9 cellular contexts compared by ENCODE assay signal in genomic region chr1:205849619-205850355, GRCh38. TPM values are rescaled to one million over a fixed set of nuclear protein-coding genes. Genes with fewer than 3 reads are reported as not detected.
A peak's percentile ranks its signal among the peaks of the same experiment; 100 is the strongest.
DNase-seq lines count a peak whose midpoint lies in the region; ATAC-seq and TF ChIP-seq lines count a peak whose summit lies in the region.
"Had no signal": no experiment of that assay in that cellular context is flagged by ENCODE, and none has a peak within 500 bp of the region (broad histone marks: within the 10 kb centered on the region; RNA-seq: fewer than 3 reads in every experiment).

A gene with protein sequence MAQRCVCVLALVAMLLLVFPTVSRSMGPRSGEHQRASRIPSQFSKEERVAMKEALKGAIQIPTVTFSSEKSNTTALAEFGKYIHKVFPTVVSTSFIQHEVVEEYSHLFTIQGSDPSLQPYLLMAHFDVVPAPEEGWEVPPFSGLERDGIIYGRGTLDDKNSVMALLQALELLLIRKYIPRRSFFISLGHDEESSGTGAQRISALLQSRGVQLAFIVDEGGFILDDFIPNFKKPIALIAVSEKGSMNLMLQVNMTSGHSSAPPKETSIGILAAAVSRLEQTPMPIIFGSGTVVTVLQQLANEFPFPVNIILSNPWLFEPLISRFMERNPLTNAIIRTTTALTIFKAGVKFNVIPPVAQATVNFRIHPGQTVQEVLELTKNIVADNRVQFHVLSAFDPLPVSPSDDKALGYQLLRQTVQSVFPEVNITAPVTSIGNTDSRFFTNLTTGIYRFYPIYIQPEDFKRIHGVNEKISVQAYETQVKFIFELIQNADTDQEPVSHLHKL (minus strand): TSS chr1:205850132. CDS start chr1:205850072, 60 bp downstream.

- H3K27ac ChIP-seq in coronary artery: no peak within 1 kb of the TSS
- H3K27ac ChIP-seq: SJSA1 had no signal

- peak within 1 kb of the TSS; percentile 65 for H3K4me3 ChIP-seq in coronary artery
- H3K4me3 ChIP-seq: SJSA1 had no signal

- TF ChIP-seq CTCF in coronary artery (IDR thresholded peaks at IDR 0.05): no peak

- peak; percentile 69 to 88 for DNase-seq in activated CD4-positive, alpha-beta T cell treated with anti-CD3 and anti-CD28 coated beads for 4 hours
- peak; percentile 78 for DNase-seq in coronary artery (ENCODE audit: low spot score)
- peak; percentile 74 to 76 for DNase-seq in lung microvascular endothelial cell (ENCODE audit: low read depth in 2 of 2)
- peak; percentile 6 for DNase-seq in stimulated activated CD8-positive, alpha-beta memory T cell treated with anti-CD3 and anti-CD28 coated beads, Interleukin-15, amount 100 ng/mL, for 24 hours (ENCODE audit: low read depth)
- DNase-seq in NCI-H2029 treated with DMSO at 0.1 percent for 48 hours (lab: John Stamatoyannopoulos, UW): no peak

- ATAC-seq in GM18868 (IDR thresholded peaks at IDR 0.05; ENCODE audit: unreplicated experiment) (peak; percentile 62), HG03196 (IDR thresholded peaks at IDR 0.05; ENCODE audit: unreplicated experiment) (peak; percentile 73), GM21737 (IDR thresholded peaks at IDR 0.05; ENCODE audit: unreplicated experiment) (no peak)

RNA-seq across cellular contexts. Expression of the gene that starts here (rescaled TPM):
- under 0.01 TPM in 1 of 2 replicates, not detected in the other for total RNA-seq in lung microvascular endothelial cell
- total RNA-seq: SJSA1 had no signal

Comparison
In these comparisons a context has a peak if more than half of its experiments do, and no peak if none do; other contexts are left out.
1. Peak in DNase-seq in lung microvascular endothelial cell; RNA of the gene not detected or under 1 TPM.